ENCODE assay signal across 21 cellular contexts in genomic region chr10:6353526-6353925, GRCh38.
"Had no signal": no experiment of that assay in that cellular context is flagged by ENCODE, and none has a peak within 500 bp of the region (broad histone marks: within the 10 kb centered on the region; RNA-seq: fewer than 3 reads in every experiment).

No MANE protein-coding gene starts in this region.

- H3K36me3 ChIP-seq: breast epithelium, upper lobe of left lung had no signal

- H3K4me3 Mint-ChIP-seq: central memory CD8-positive, alpha-beta T cell; natural killer cell treated with Interleukin-12 subunit alpha and Interleukin-12 subunit beta and Interleukin-15 and Interleukin-18, amount 100 ng/mL, for 72 hours had no signal

- H3K27ac Mint-ChIP-seq: activated naive CD4-positive, alpha-beta T cell treated with anti-CD3 and anti-CD28 coated beads, Interleukin-2, amount 50 U/mL, for 72 hours; natural killer cell treated with Interleukin-12 subunit alpha and Interleukin-12 subunit beta and Interleukin-15 and Interleukin-18, amount 100 ng/mL, for 72 hours had no signal

- ATAC-seq: activated naive CD4-positive, alpha-beta T cell treated with anti-CD3 and anti-CD28 coated beads, Interleukin-2, amount 50 U/mL, for 72 hours; foreskin keratinocyte; left ventricle myocardium superior; natural killer cell treated with Interleukin-12 subunit alpha and Interleukin-12 subunit beta and Interleukin-15 and Interleukin-18, amount 100 ng/mL, for 72 hours had no signal

- H3K4me3 ChIP-seq: breast epithelium, spleen, upper lobe of left lung had no signal

- H3K27me3 ChIP-seq: breast epithelium, foreskin keratinocyte, spleen, upper lobe of left lung had no signal

- H3K27me3 Mint-ChIP-seq: central memory CD8-positive, alpha-beta T cell; natural killer cell treated with Interleukin-12 subunit alpha and Interleukin-12 subunit beta and Interleukin-15 and Interleukin-18, amount 100 ng/mL, for 72 hours had no signal

- DNase-seq: activated CD4-positive, CD25-positive, alpha-beta regulatory T cell treated with anti-CD3 and anti-CD28 coated beads, Interleukin-2, amount 50 U/mL, for 72 hours; activated gamma-delta T cell treated with Interleukin-2 at 50 U/mL for 16 hours; activated T-cell treated with anti-CD3 and anti-CD28 coated beads, Interleukin-2, amount 50 U/mL, for 1 hour; effector memory CD4-positive, alpha-beta T cell; foreskin keratinocyte; kidney; left ventricle myocardium superior; mammary epithelial cell; midbrain; posterior cingulate gyrus; retina; spleen; stimulated activated CD4-positive, alpha-beta T cell treated with anti-CD3 and anti-CD28 coated beads, Interleukin-4, amount 100 ng/mL, for 24 hours; stimulated activated naive CD4-positive, alpha-beta T cell treated with Interleukin-2 at 50 U/mL for 16 hours; upper lobe of left lung had no signal

- FAIRE-seq: astrocyte, colon, kidney had no signal

- H3K27ac ChIP-seq: breast epithelium, foreskin keratinocyte, spleen, upper lobe of left lung had no signal

- H3K4me1 ChIP-seq: breast epithelium, foreskin keratinocyte had no signal
